In genomic region chr18:9297007-9297393, GRCh38 we compare ENCODE assay signal across 18 cellular contexts. TPM values are rescaled to one million over a fixed set of nuclear protein-coding genes. Genes with fewer than 3 reads are reported as not detected.
DNase-seq lines count a peak whose midpoint lies in the region; ATAC-seq and TF ChIP-seq lines count a peak whose summit lies in the region.
"Had no signal": no experiment of that assay in that cellular context is flagged by ENCODE, and none has a peak within 500 bp of the region (broad histone marks: within the 10 kb centered on the region; RNA-seq: fewer than 3 reads in every experiment).

No MANE protein-coding gene starts in this region.

- no peaks in the 10 kb centered on the region for H3K9me2 ChIP-seq in GM23248 (ENCODE audit: insufficient read depth)

- no peaks in the 10 kb centered on the region for H3K27me3 Mint-ChIP-seq in chondrocyte (ENCODE audit: low read depth)
- peaks cover 3% of the 10 kb centered on the region for H3K27me3 Mint-ChIP-seq in stimulated activated memory B cell treated with anti-CD40 and anti-IgM and Interleukin-4, amounts not matched to agents 10 μg/mL and 1 μg/mL and 100 μg/mL, for 72 hours
- H3K27me3 Mint-ChIP-seq in immature natural killer cell (ENCODE audit: low read depth in 3 of 3) = peaks cover 0 to 3% (median 2%) of the 10 kb centered on the region in 3 donors

- no peak for TF ChIP-seq CTCF in chondrocyte (IDR thresholded peaks at IDR 0.05)
- TF ChIP-seq CTCF in smooth muscle cell (IDR thresholded peaks at IDR 0.05; ENCODE audit: borderline replicate concordance, insufficient read depth, poor library complexity, severe bottlenecking) = no peak
- TF ChIP-seq CTCF in suprapubic skin (IDR thresholded peaks at IDR 0.05) = no peak

- H4K20me1 ChIP-seq in smooth muscle cell (ENCODE audit: low read depth) = no peaks in the 10 kb centered on the region
- no peaks in the 10 kb centered on the region for H4K20me1 ChIP-seq in GM23248 (ENCODE audit: insufficient read depth)
- H4K20me1 ChIP-seq: BLaER1 had no signal

- H3K4me3 Mint-ChIP-seq in chondrocyte (ENCODE audit: unreplicated experiment) (no peak overlapping the region), immature natural killer cell (no peak overlapping the region)
- no peak overlapping the region for H3K4me3 Mint-ChIP-seq in stimulated activated memory B cell treated with anti-CD40 and anti-IgM and Interleukin-4, amounts not matched to agents 10 μg/mL and 1 μg/mL and 100 μg/mL, for 72 hours
- H3K4me3 Mint-ChIP-seq: CD4-positive, alpha-beta T cell; CD8-positive, alpha-beta T cell had no signal

- no peak for TF ChIP-seq POLR2A in suprapubic skin (IDR thresholded peaks at IDR 0.05)

- H3K23ac ChIP-seq in neuronal stem cell (ENCODE audit: low read depth, low read length, poor library complexity) = no peak overlapping the region

- no peak overlapping the region for H4K91ac ChIP-seq in neuronal stem cell (ENCODE audit: low read depth, low read length, poor library complexity)

- peaks cover 2% of the 10 kb centered on the region for H3K79me1 ChIP-seq in neuronal stem cell (ENCODE audit: low read depth, low read length)

- in situ Hi-C loops in GM23248 (cut with MboI) = no loop called here

- H2AK5ac ChIP-seq in neuronal stem cell (ENCODE audit: low read depth, low read length) = no peak overlapping the region

- H2BK5ac ChIP-seq in neuronal stem cell (ENCODE audit: low read length) = no peak overlapping the region

- peaks cover 9% of the 10 kb centered on the region for H3K36me3 Mint-ChIP-seq in chondrocyte (ENCODE audit: low read depth)
- H3K36me3 Mint-ChIP-seq in stimulated activated memory B cell treated with anti-CD40 and anti-IgM and Interleukin-4, amounts not matched to agents 10 μg/mL and 1 μg/mL and 100 μg/mL, for 72 hours = peaks cover 2% of the 10 kb centered on the region
- peaks cover 10 to 21% (median 12%) of the 10 kb centered on the region in 3 donors for H3K36me3 Mint-ChIP-seq in immature natural killer cell

- TF ChIP-seq EP300 in suprapubic skin (IDR thresholded peaks at IDR 0.05) = no peak

- no peaks in the 10 kb centered on the region for H3F3A ChIP-seq in smooth muscle cell (ENCODE audit: low read depth)
- no peaks in the 10 kb centered on the region for H3F3A ChIP-seq in GM23248 (ENCODE audit: insufficient read depth)

- peak; percentile 36 for ATAC-seq in stimulated activated memory B cell treated with anti-CD40 and anti-IgM and Interleukin-4, amounts not matched to agents 10 μg/mL and 1 μg/mL and 100 μg/mL, for 72 hours
- ATAC-seq: CD8-positive, alpha-beta T cell had no signal

- no peak overlapping the region for H3K27ac Mint-ChIP-seq in chondrocyte (ENCODE audit: unreplicated experiment)
- no peak overlapping the region for H3K27ac Mint-ChIP-seq in stimulated activated memory B cell treated with anti-CD40 and anti-IgM and Interleukin-4, amounts not matched to agents 10 μg/mL and 1 μg/mL and 100 μg/mL, for 72 hours
- H3K27ac Mint-ChIP-seq in immature natural killer cell = no peak overlapping the region
- H3K27ac Mint-ChIP-seq: CD4-positive, alpha-beta T cell; CD8-positive, alpha-beta T cell had no signal

- H3K18ac ChIP-seq in neuronal stem cell (ENCODE audit: low read length) = no peak overlapping the region

- H3K27ac ChIP-seq in neuronal stem cell (replicated peaks; ENCODE audit: low read length) (no peak overlapping the region), smooth muscle cell (ENCODE audit: low read depth) (no peak overlapping the region), suprapubic skin (no peak overlapping the region), GM23248 (no peak overlapping the region)
- H3K27ac ChIP-seq: BLaER1 had no signal

- H2AFZ ChIP-seq in neuronal stem cell (ENCODE audit: low read length) = no peak overlapping the region
- no peak overlapping the region for H2AFZ ChIP-seq in smooth muscle cell (ENCODE audit: low read depth)
- H2AFZ ChIP-seq in GM23248 = no peak overlapping the region

- H3K9ac ChIP-seq in neuronal stem cell (ENCODE audit: low read depth, low read length, poor library complexity) (no peak overlapping the region), smooth muscle cell (ENCODE audit: low read depth) (no peak overlapping the region), GM23248 (no peak overlapping the region)
- H3K9ac ChIP-seq: BLaER1 had no signal

- H3K4me1 Mint-ChIP-seq in chondrocyte (ENCODE audit: low read depth) (no peaks in the 10 kb centered on the region), immature natural killer cell (no peaks in the 10 kb centered on the region)
- no peaks in the 10 kb centered on the region for H3K4me1 Mint-ChIP-seq in stimulated activated memory B cell treated with anti-CD40 and anti-IgM and Interleukin-4, amounts not matched to agents 10 μg/mL and 1 μg/mL and 100 μg/mL, for 72 hours

- WGBS in neuronal stem cell (ENCODE audit: extremely low coverage in 2 of 2, insufficient read length in 2 of 2, insufficient replicate concordance in 1 of 2), 2 donors = no CpG with 5 or more reads among the region's 24 CpGs
- WGBS in smooth muscle cell (ENCODE audit: low lambda C conversion rate) = 97% methylated on average over 24 of the region's 24 CpGs
- no CpG with 5 or more reads among the region's 24 CpGs for WGBS in suprapubic skin
- WGBS in GM23248 (ENCODE audit: low coverage in 1 of 2, low lambda C conversion rate in 2 of 2, missing lambda C conversion rate in 2 of 2), 2 experiments = 89 to 93% methylated on average over 15 to 24 of the region's 24 CpGs

- H3K4me3 ChIP-seq in neuronal stem cell (ENCODE audit: low read length in 2 of 2) = peak overlapping the region in 1 of 2 donors; percentile 50
- no peak overlapping the region for H3K4me3 ChIP-seq in smooth muscle cell
- H3K4me3 ChIP-seq in suprapubic skin = no peak overlapping the region
- H3K4me3 ChIP-seq in GM23248 = no peak overlapping the region
- H3K4me3 ChIP-seq: BLaER1 had no signal

- DNase-seq in chondrocyte (ENCODE audit: low spot score) (peak; percentile 91), neuronal stem cell (ENCODE audit: low spot score) (no peak), smooth muscle cell (lab: John Stamatoyannopoulos, UW; ENCODE audit: unreplicated experiment) (no peak), immature natural killer cell (no peak), suprapubic skin (ENCODE audit: low spot score in 2 of 2) (no peak), GM23248 (no peak)
- DNase-seq: 8988T; ACHN; BE2C; C1 segment of cervical spinal cord; Caco-2; Calu3; CD4-positive, alpha-beta T cell; CD8-positive, alpha-beta T cell; DMS79 treated with DMSO at 0.1 percent for 48 hours; GF-D8 had no signal

- H3K27me3 ChIP-seq in neuronal stem cell (ENCODE audit: control insufficient read depth in 3 of 3, insufficient read depth in 3 of 3, low read depth in 1 of 3, low read length in 3 of 3) (no peaks in the 10 kb centered on the region), smooth muscle cell (ENCODE audit: low read depth) (no peaks in the 10 kb centered on the region), suprapubic skin (no peaks in the 10 kb centered on the region), GM23248 (replicated peaks; ENCODE audit: insufficient read depth) (no peaks in the 10 kb centered on the region)
- H3K27me3 ChIP-seq: BE2C, BLaER1 had no signal

- H3K79me2 ChIP-seq in smooth muscle cell (ENCODE audit: low read depth) (no peaks in the 10 kb centered on the region), GM23248 (ENCODE audit: insufficient read depth) (no peaks in the 10 kb centered on the region)

- H3K4me2 ChIP-seq in neuronal stem cell (ENCODE audit: insufficient read depth, low read length, poor library complexity, severe bottlenecking) (no peak overlapping the region), smooth muscle cell (no peak overlapping the region), GM23248 (ENCODE audit: unreplicated experiment) (no peak overlapping the region)
- H3K4me2 ChIP-seq: BLaER1 had no signal

- H3K36me3 ChIP-seq in neuronal stem cell (replicated peaks in 1 of 2; ENCODE audit: control insufficient read depth in 2 of 2, insufficient read depth in 2 of 2, low read length in 2 of 2) (no peaks in the 10 kb centered on the region), smooth muscle cell (ENCODE audit: low read depth) (no peaks in the 10 kb centered on the region), suprapubic skin (no peaks in the 10 kb centered on the region), GM23248 (ENCODE audit: low read depth) (no peaks in the 10 kb centered on the region)
- H3K36me3 ChIP-seq: BE2C, BLaER1 had no signal

- peaks cover 10 to 13% of the 10 kb centered on the region in 2 donors for H3K9me3 ChIP-seq in neuronal stem cell (replicated peaks in 1 of 2; ENCODE audit: control insufficient read depth in 2 of 2, insufficient read depth in 1 of 2, low read depth in 1 of 2, low read length in 2 of 2)
- no peaks in the 10 kb centered on the region for H3K9me3 ChIP-seq in smooth muscle cell (replicated peaks; ENCODE audit: low read depth)
- peaks cover 9% of the 10 kb centered on the region for H3K9me3 ChIP-seq in suprapubic skin
- H3K9me3 ChIP-seq in GM23248 (ENCODE audit: low read depth) = no peaks in the 10 kb centered on the region
- H3K9me3 ChIP-seq: BE2C had no signal

- H3K14ac ChIP-seq in neuronal stem cell (ENCODE audit: low read length) = peak overlapping the region; percentile 17

- peaks cover 14% of the 10 kb centered on the region for H3K9me3 Mint-ChIP-seq in chondrocyte (ENCODE audit: low read depth)
- H3K9me3 Mint-ChIP-seq in stimulated activated memory B cell treated with anti-CD40 and anti-IgM and Interleukin-4, amounts not matched to agents 10 μg/mL and 1 μg/mL and 100 μg/mL, for 72 hours = peaks cover 9% of the 10 kb centered on the region
- H3K9me3 Mint-ChIP-seq in immature natural killer cell = peaks cover 0 to 25% (median 13%) of the 10 kb centered on the region in 6 donors

- H2BK12ac ChIP-seq in neuronal stem cell (ENCODE audit: low read length) = no peak overlapping the region

- H4K8ac ChIP-seq in neuronal stem cell (ENCODE audit: low read depth, low read length) = no peak overlapping the region

- no peak overlapping the region for H2BK15ac ChIP-seq in neuronal stem cell (ENCODE audit: low read length)

- no peaks in the 10 kb centered on the region for H3K4me1 ChIP-seq in neuronal stem cell (ENCODE audit: control insufficient read depth in 2 of 2, insufficient read depth in 1 of 2, low read depth in 1 of 2, low read length in 2 of 2)
- no peaks in the 10 kb centered on the region for H3K4me1 ChIP-seq in smooth muscle cell (ENCODE audit: low read depth)
- H3K4me1 ChIP-seq in suprapubic skin = no peaks in the 10 kb centered on the region
- no peaks in the 10 kb centered on the region for H3K4me1 ChIP-seq in GM23248 (ENCODE audit: insufficient read depth)
- H3K4me1 ChIP-seq: BE2C, BLaER1, Caco-2 had no signal

- no peak overlapping the region for H2BK120ac ChIP-seq in neuronal stem cell (ENCODE audit: low read depth, low read length)

- H3K4ac ChIP-seq in neuronal stem cell (ENCODE audit: low read length) = no peak overlapping the region

RNA-seq across cellular contexts. Expression of gene TWSG1, which starts 37.6 kb away (rescaled TPM):
- total RNA-seq in chondrocyte = 79.7 to 99.5 TPM (median 90.5 TPM) in 3 replicates
- 38.2 TPM for polyA plus RNA-seq in neuronal stem cell (2013, experiment 1 of 2)
- polyA plus RNA-seq in neuronal stem cell (2013, experiment 2 of 2) = 39.6 TPM
- total RNA-seq in smooth muscle cell = 104 and 148 TPM in 2 replicates
- 49.9 and 71.4 TPM in 2 replicates for polyA plus RNA-seq in smooth muscle cell
- 1 to 10 TPM; 5.1 to 5.3 (median 5.3) TPM for polyA plus RNA-seq in immature natural killer cell
- 10 to 100 TPM; 18.7 to 41.6 (median 26.1) TPM for total RNA-seq in suprapubic skin
- 124 and 136 TPM in 2 replicates for total RNA-seq in GM23248 (2014; rRNA removed; shearing (Covaris generic))
- polyA plus RNA-seq in GM23248 (2016; fragmentation: Nextera tagmentation; extraction: Ambion mirVana) = 113 and 116 TPM in 2 replicates
